ENCODE assay signal across 14 cellular contexts in genomic region chr6:34556031-34556471, GRCh38. TPM values are rescaled to one million over a fixed set of nuclear protein-coding genes. Genes with fewer than 3 reads are reported as not detected.
DNase-seq lines count a peak whose midpoint lies in the region; ATAC-seq, FAIRE-seq and TF ChIP-seq lines count a peak whose summit lies in the region.
"Had no signal": no experiment of that assay in that cellular context is flagged by ENCODE, and none has a peak within 500 bp of the region (broad histone marks: within the 10 kb centered on the region; RNA-seq: fewer than 3 reads in every experiment).

Gene SPDEF (minus strand): TSS chr6:34556329. CDS start chr6:34544455, 11,874 bp downstream.

- no peak within 1 kb of the TSS for H3K4me3 Mint-ChIP-seq in H9
- H3K4me3 Mint-ChIP-seq: CD4-positive, alpha-beta memory T cell; dendritic cell treated with granulocyte-macrophage colony-stimulating factor and Interleukin-4, amounts not matched to agents 40 ng/mL and 50 ng/mL, for 4 days had no signal

- FAIRE-seq in small intestine (lab: Jason Lieb, UNC): no peak

- no peak within 1 kb of the TSS for H4K5ac ChIP-seq in H9 (ENCODE audit: insufficient read length, low read depth, low read length)

- H3K9me3 ChIP-seq in H9 (ENCODE audit: control insufficient read depth, low read depth, low read length) (no peaks in the 10 kb centered on the region), Peyer's patch (no peaks in the 10 kb centered on the region), small intestine (ENCODE audit: control insufficient read depth, low read depth) (no peaks in the 10 kb centered on the region)
- H3K9me3 ChIP-seq: right lobe of liver had no signal

- H3K14ac ChIP-seq in H9 (ENCODE audit: insufficient read depth, low read length): no peak within 1 kb of the TSS

- no peak within 1 kb of the TSS for H4K8ac ChIP-seq in H9 (replicated peaks; ENCODE audit: insufficient read length, low read depth, low read length)

- no peak within 1 kb of the TSS for H2BK15ac ChIP-seq in H9 (ENCODE audit: low read depth, low read length)

- no peaks in the 10 kb centered on the region for H4K20me1 ChIP-seq in H9 (ENCODE audit: control insufficient read depth, insufficient read depth, insufficient read length)

- no peak within 1 kb of the TSS for H3K23ac ChIP-seq in H9 (ENCODE audit: insufficient read length, low read depth, low read length)

- no peak within 1 kb of the TSS for H2BK20ac ChIP-seq in H9 (ENCODE audit: low read depth, low read length, poor library complexity, severe bottlenecking)

- no peak within 1 kb of the TSS for H3K27ac ChIP-seq in H9 (ENCODE audit: insufficient read length, low read depth, low read length)
- peak within 1 kb of the TSS in 3 of 4 donors; percentile 27 to 52 (median 44) for H3K27ac ChIP-seq in Peyer's patch
- no peak within 1 kb of the TSS for H3K27ac ChIP-seq in small intestine (ENCODE audit: low read depth in 1 of 2, low read length in 1 of 2)
- H3K27ac ChIP-seq: HL-60, right lobe of liver had no signal

- H3T11ph ChIP-seq in H9 (ENCODE audit: low read length): no peak within 1 kb of the TSS

- peaks cover 1% of the 10 kb centered on the region; the same call in 1 of the 2 replicates for H3K27me3 Mint-ChIP-seq in H9 (ENCODE audit: low read depth)

- H3K36me3 Mint-ChIP-seq in H9 (ENCODE audit: insufficient read depth in 1 of 3, low read depth in 3 of 3): no peaks in the 10 kb centered on the region
- H3K36me3 Mint-ChIP-seq: CD4-positive, alpha-beta memory T cell had no signal

- no peak for ATAC-seq in HG03342 (IDR thresholded peaks at IDR 0.05; ENCODE audit: unreplicated experiment)

- H3K4me3 ChIP-seq in Peyer's patch (peak within 1 kb of the TSS in 3 of 4 donors; percentile 7 to 37 (median 32)), small intestine (ENCODE audit: low read depth in 1 of 2, low read length in 2 of 2) (peak within 1 kb of the TSS; percentile 4 to 23)
- H3K4me3 ChIP-seq: right lobe of liver had no signal

- no peak within 1 kb of the TSS for H3K18ac ChIP-seq in H9 (ENCODE audit: insufficient read length, low read depth, low read length)

- no peak within 1 kb of the TSS for H3K9ac ChIP-seq in H9 (ENCODE audit: extremely low read depth, insufficient read length, low read length)

- no CpG with 5 or more reads among the region's 6 CpGs for WGBS in H9 (ENCODE audit: extremely low coverage, insufficient read length, low lambda C conversion rate)
- WGBS in small intestine, 3 donors: 29 to 48% (median 42%) methylated on average over 6 of the region's 6 CpGs

- DNase-seq in H9: no peak
- no peak for DNase-seq in Peyer's patch
- peak; percentile 2 for DNase-seq in kidney glomerular epithelial cell (lab: John Stamatoyannopoulos, UW)
- no peak for DNase-seq in small intestine
- DNase-seq in superior temporal gyrus (ENCODE audit: extremely low spot score): no peak
- DNase-seq in occipital lobe (lab: John Stamatoyannopoulos, UW): no peak
- DNase-seq: activated CD4-positive, CD25-positive, alpha-beta regulatory T cell; CD4-positive, alpha-beta memory T cell; midbrain; right lobe of liver; stimulated activated CD4-positive, alpha-beta T cell treated with anti-CD3 and anti-CD28 coated beads, Interleukin-4, amount 100 ng/mL, for 1 hour had no signal

- no peaks in the 10 kb centered on the region for H3K79me1 ChIP-seq in H9 (ENCODE audit: insufficient read depth, low read depth, low read length, poor library complexity, severe bottlenecking)

- H3K23me2 ChIP-seq in H9 (ENCODE audit: insufficient read length, low read depth, low read length, poor library complexity, severe bottlenecking): no peaks in the 10 kb centered on the region

- no peak within 1 kb of the TSS for H3K4ac ChIP-seq in H9 (ENCODE audit: low read depth, low read length)

- H3K36me3 ChIP-seq in Peyer's patch: no peaks in the 10 kb centered on the region
- H3K36me3 ChIP-seq in small intestine (ENCODE audit: control insufficient read depth in 2 of 2, insufficient read depth in 2 of 2, low read length in 2 of 2): no peaks in the 10 kb centered on the region
- H3K36me3 ChIP-seq: right lobe of liver had no signal

- no peak within 1 kb of the TSS for H2AFZ ChIP-seq in H9 (ENCODE audit: low read length)

- H2BK5ac ChIP-seq in H9 (ENCODE audit: insufficient read length, low read length): no peak within 1 kb of the TSS

- TF ChIP-seq POLR2A in Peyer's patch (IDR thresholded peaks at IDR 0.05): no peak

- H3K27me3 ChIP-seq in H9 (ENCODE audit: insufficient read depth, low read length) (no peaks in the 10 kb centered on the region), Peyer's patch (no peaks in the 10 kb centered on the region), small intestine (ENCODE audit: control insufficient read depth in 2 of 2, insufficient read depth in 2 of 2, low read length in 2 of 2) (no peaks in the 10 kb centered on the region)
- H3K27me3 ChIP-seq: right lobe of liver had no signal

- H3K9me3 Mint-ChIP-seq in H9: no peaks in the 10 kb centered on the region; a peak in 2 of 5 replicates
- H3K9me3 Mint-ChIP-seq: dendritic cell treated with granulocyte-macrophage colony-stimulating factor and Interleukin-4, amounts not matched to agents 40 ng/mL and 50 ng/mL, for 4 days had no signal

- H2BK12ac ChIP-seq in H9 (ENCODE audit: insufficient read length, low read depth, low read length): no peak within 1 kb of the TSS

- H4K91ac ChIP-seq in H9 (ENCODE audit: insufficient read length, low read depth, low read length): no peak within 1 kb of the TSS

- peak within 1 kb of the TSS in 1 of 3 experiments; percentile 23; a peak in 2 of 7 replicates for H3K27ac Mint-ChIP-seq in H9
- H3K27ac Mint-ChIP-seq: dendritic cell treated with granulocyte-macrophage colony-stimulating factor and Interleukin-4, amounts not matched to agents 40 ng/mL and 50 ng/mL, for 4 days had no signal

- H3K4me1 Mint-ChIP-seq in H9: peaks cover 23 to 40% of the 10 kb centered on the region in 2 experiments

- H3K79me2 ChIP-seq in H9 (ENCODE audit: insufficient read depth, low read length): no peaks in the 10 kb centered on the region

- peak; percentile 26; the same call in 2 of the 3 replicates for TF ChIP-seq CTCF in H9 (conservative IDR thresholded peaks at IDR 0.05)
- TF ChIP-seq CTCF in Peyer's patch (IDR thresholded peaks at IDR 0.05): peak in 2 of 6 experiments; percentile 7 to 10

- no peak within 1 kb of the TSS for H3K56ac ChIP-seq in H9 (ENCODE audit: insufficient read length, low read depth, low read length)

- no peak within 1 kb of the TSS for H2BK120ac ChIP-seq in H9 (ENCODE audit: low read depth, low read length, poor library complexity, severe bottlenecking)

- no peak within 1 kb of the TSS for H3K4me2 ChIP-seq in H9 (ENCODE audit: insufficient read depth, insufficient read length, low read length)

- no peak within 1 kb of the TSS for H2AK5ac ChIP-seq in H9 (ENCODE audit: insufficient read length, low read length)

- H3K4me1 ChIP-seq in H9 (ENCODE audit: insufficient read depth, low read length): no peaks in the 10 kb centered on the region; the same call in 1 of the 2 replicates
- H3K4me1 ChIP-seq in Peyer's patch: no peaks in the 10 kb centered on the region
- no peaks in the 10 kb centered on the region for H3K4me1 ChIP-seq in small intestine (ENCODE audit: control insufficient read depth in 2 of 2, insufficient read depth in 1 of 2, low read depth in 1 of 2, low read length in 1 of 2)
- H3K4me1 ChIP-seq: right lobe of liver had no signal

RNA-seq across cellular contexts. Expression of gene SPDEF, which starts in this region (rescaled TPM):
- total RNA-seq in H9 (2021) (0.15 and 0.22 TPM in 2 replicates), Peyer's patch (10 to 100 TPM; 29.7 to 58.7 (median 39.0) TPM), occipital lobe (not detected)
- polyA plus RNA-seq in small intestine: 10 to 100 TPM; 10.9 to 20.6 (median 13.0) TPM
- total RNA-seq: CD4-positive, alpha-beta memory T cell; right lobe of liver had no signal
- polyA plus RNA-seq: CD4-positive, alpha-beta memory T cell had no signal

Comparison
In these comparisons a context has a peak if more than half of its experiments do, and no peak if none do; other contexts are left out.
1. RNA of gene SPDEF (total RNA-seq): 29.7 to 58.7 TPM in Peyer's patch; 0.15 to 0.22 TPM in H9 and not detected in occipital lobe (single experiment); every median in the first group is over 10 times any median in the second.
2. H3K27ac ChIP-seq: peak in Peyer's patch (3 of 4); none in H9 (single experiment) and small intestine (0 of 2).